In the genomic region with DNA sequence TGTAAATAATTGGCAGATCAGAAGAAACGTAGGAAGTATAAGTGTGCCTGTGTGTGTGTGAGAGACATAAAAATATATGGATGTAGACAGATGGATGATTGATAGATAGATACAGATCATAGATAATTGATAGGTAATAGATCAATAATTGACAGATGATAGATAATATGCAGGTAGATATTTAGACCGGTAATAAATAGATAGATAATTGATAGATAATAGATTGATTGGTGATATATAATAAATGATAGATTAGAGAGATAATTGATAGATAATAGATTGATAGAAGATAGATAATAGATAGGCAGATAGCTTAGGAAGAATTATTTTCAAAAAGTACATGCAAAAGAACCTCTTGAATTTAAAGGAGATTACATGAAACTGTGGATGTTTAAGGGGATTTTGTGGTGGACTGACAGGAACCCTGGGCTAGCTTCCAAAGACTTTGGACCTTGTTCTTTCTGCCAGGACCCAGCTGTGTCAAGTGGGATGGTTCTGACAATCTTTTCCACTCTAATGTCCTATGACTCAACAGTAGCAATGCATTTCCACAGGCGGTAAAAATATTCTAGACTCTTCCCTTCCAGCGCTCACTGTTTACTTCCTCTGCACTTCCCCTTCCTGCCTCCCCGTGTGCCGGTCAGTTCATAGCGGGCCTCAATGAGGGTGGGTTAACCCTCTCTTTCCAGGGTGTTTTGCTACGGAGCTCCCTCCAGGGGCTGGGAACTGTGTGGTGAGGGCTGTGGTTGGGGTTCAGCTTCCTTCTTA, we compare ENCODE assay signal across 12 cellular contexts. TPM values are rescaled to one million over a fixed set of nuclear protein-coding genes. Genes with fewer than 3 reads are reported as not detected.
DNase-seq lines count a peak whose midpoint lies in the region; ATAC-seq, FAIRE-seq and TF ChIP-seq lines count a peak whose summit lies in the region.
"Had no signal": no experiment of that assay in that cellular context is flagged by ENCODE, and none has a peak within 500 bp of the region (broad histone marks: within the 10 kb centered on the region; RNA-seq: fewer than 3 reads in every experiment).

No MANE protein-coding gene starts in this region.

- H3K27me3 ChIP-seq in naive thymus-derived CD4-positive, alpha-beta T cell (ENCODE audit: control insufficient read depth in 2 of 2, insufficient read depth in 2 of 2, low read length in 2 of 2), result no peaks in the 10 kb centered on the region
- H3K27me3 ChIP-seq in tibial nerve, result no peaks in the 10 kb centered on the region

- peak overlapping the region; percentile 11; the same call in 1 of the 3 replicates for H3K4me2 ChIP-seq in A549

- no peak for TF ChIP-seq EP300 in A549 (IDR thresholded peaks at IDR 0.05)
- TF ChIP-seq EP300 in tibial nerve (IDR thresholded peaks at IDR 0.05), result peak in 1 of 2 donors; percentile 29

- H3K4me1 ChIP-seq in A549 (peaks cover 41% of the 10 kb centered on the region), tibial nerve (peaks cover 0 to 6% (median 0%) of the 10 kb centered on the region in 4 donors)
- peaks cover 0 to 55% of the 10 kb centered on the region in 2 donors for H3K4me1 ChIP-seq in naive thymus-derived CD4-positive, alpha-beta T cell (ENCODE audit: control insufficient read depth in 2 of 2, insufficient read depth in 2 of 2, low read length in 2 of 2)

- 0 out of 6 replicates have a peak, but pooled peaks of 1 of the 2 experiments have one; percentile 34 for ATAC-seq in A549
- peak; percentile 50 for ATAC-seq in naive thymus-derived CD4-positive, alpha-beta T cell
- ATAC-seq in GM18868 (IDR thresholded peaks at IDR 0.05; ENCODE audit: unreplicated experiment), result no peak
- ATAC-seq in left colon, result no peak
- ATAC-seq in esophagus mucosa, result no peak

- peaks cover 19 to 85% (median 51%) of the 10 kb centered on the region in 7 donors for H3K4me1 Mint-ChIP-seq in naive thymus-derived CD4-positive, alpha-beta T cell

- no peak for DNase-seq in A549 (ENCODE audit: low read depth in 1 of 2, low spot score in 1 of 2)
- DNase-seq in HCEC 1CT, result peak; percentile 54
- DNase-seq in epithelial cell of prostate (ENCODE audit: low read depth, low spot score), result no peak
- peak in 1 of 9 donors; percentile 12 for DNase-seq in naive thymus-derived CD4-positive, alpha-beta T cell
- DNase-seq in tibial nerve (ENCODE audit: low spot score in 2 of 2), result no peak
- DNase-seq in left colon, result no peak
- DNase-seq: dorsolateral prefrontal cortex, KG1, posterior cingulate gyrus had no signal

- peak overlapping the region; percentile 50 to 85 (median 66) for H3K4me3 Mint-ChIP-seq in naive thymus-derived CD4-positive, alpha-beta T cell

- H3K4me3 ChIP-seq in A549 (no peak overlapping the region), tibial nerve (no peak overlapping the region)
- no peak overlapping the region for H3K4me3 ChIP-seq in naive thymus-derived CD4-positive, alpha-beta T cell (ENCODE audit: low read length)
- H3K4me3 ChIP-seq: dorsolateral prefrontal cortex had no signal

- no peaks in the 10 kb centered on the region for H3K36me3 Mint-ChIP-seq in naive thymus-derived CD4-positive, alpha-beta T cell

- intact Hi-C loops in naive thymus-derived CD4-positive, alpha-beta T cell (cut with micrococcal nuclease), result loop anchor here in 1 of 2 donors (2.0 to 5.0 kb wide), 3 partner anchors 36 to 77 kb away; no protein-coding TSS in a partner anchor
- intact Hi-C loops in left colon (cut with DNase I, micrococcal nuclease), result no loop called here

- no peaks in the 10 kb centered on the region for H3K36me3 ChIP-seq in naive thymus-derived CD4-positive, alpha-beta T cell (ENCODE audit: control insufficient read depth in 2 of 3, insufficient read depth in 3 of 3, low read length in 3 of 3)
- no peaks in the 10 kb centered on the region for H3K36me3 ChIP-seq in tibial nerve

- H3K27me3 Mint-ChIP-seq in naive thymus-derived CD4-positive, alpha-beta T cell, result peaks cover 0 to 3% (median 0%) of the 10 kb centered on the region in 5 donors

- no peak for FAIRE-seq in A549 (lab: Jason Lieb, UNC)

- H3K27ac ChIP-seq in A549 (peak overlapping the region; percentile 21 to 67; a peak in 3 of 6 replicates), epithelial cell of prostate (peak overlapping the region; percentile 49), tibial nerve (peak overlapping the region in 2 of 4 donors; percentile 6 to 43)
- H3K27ac ChIP-seq in naive thymus-derived CD4-positive, alpha-beta T cell (ENCODE audit: low read depth, low read length), result peak overlapping the region; percentile 19

- POLR2A ChIA-PET in A549 (lab: Yijun Ruan, JAX), result no interaction called here
- POLR2A ChIA-PET in naive thymus-derived CD4-positive, alpha-beta T cell (lab: Charles Lee), result interaction anchor here (0.8 to 2.2 kb wide), 2 partner anchors 10 to 134 kb away, joined by 3 to 10 read pairs; no protein-coding TSS in a partner anchor

- TF ChIP-seq CTCF in A549 (IDR thresholded peaks at IDR 0.05) (no peak), tibial nerve (IDR thresholded peaks at IDR 0.05) (no peak)

- no peak for TF ChIP-seq RAD21 in A549 (conservative IDR thresholded peaks at IDR 0.05 in 1 of 2, IDR thresholded peaks at IDR 0.05 in 1 of 2)

- peak overlapping the region; percentile 13 to 94 (median 87) for H3K27ac Mint-ChIP-seq in naive thymus-derived CD4-positive, alpha-beta T cell

- no peaks in the 10 kb centered on the region for H3K9me3 ChIP-seq in A549
- no peaks in the 10 kb centered on the region for H3K9me3 ChIP-seq in naive thymus-derived CD4-positive, alpha-beta T cell (ENCODE audit: control insufficient read depth in 2 of 3, low read length in 3 of 3)
- H3K9me3 ChIP-seq in tibial nerve, result no peaks in the 10 kb centered on the region

- WGBS in A549 (ENCODE audit: missing lambda C conversion rate), result 56% methylated on average over 8 of the region's 8 CpGs
- 33 to 36% methylated on average over 8 of the region's 8 CpGs for WGBS in tibial nerve, 2 donors

- CTCF ChIA-PET in A549 (lab: Yijun Ruan, JAX), result interaction anchor here (1.1 kb wide), 1 partner anchor 19 kb away, joined by 4 read pairs; no protein-coding TSS in a partner anchor
- CTCF ChIA-PET in naive thymus-derived CD4-positive, alpha-beta T cell (lab: Charles Lee), result interaction anchor here (0.7 to 1.0 kb wide), 2 partner anchors 17 to 48 kb away, joined by 3 read pairs; no protein-coding TSS in a partner anchor

- no peak for TF ChIP-seq POLR2A in A549 (IDR thresholded peaks at IDR 0.05; ENCODE audit: low read length)
- no peak for TF ChIP-seq POLR2A in tibial nerve (IDR thresholded peaks at IDR 0.05)

- H3K9me3 Mint-ChIP-seq in naive thymus-derived CD4-positive, alpha-beta T cell, result peaks cover 0 to 2% (median 0%) of the 10 kb centered on the region in 11 donors

TF ChIP-seq in A549, 52 proteins besides CTCF, POLR2A, EP300 and RAD21 (continues in another document):
- TF ChIP-seq FOSL2 (IDR thresholded peaks at IDR 0.05) (no peak), FOSL2 (CRISPR knock-in tag; IDR thresholded peaks at IDR 0.05) (no peak), TFCP2L1 (CRISPR knock-in tag; IDR thresholded peaks at IDR 0.05) (no peak), HEYL (CRISPR knock-in tag; IDR thresholded peaks at IDR 0.05) (no peak), NFE2L2 (conservative IDR thresholded peaks at IDR 0.05; ENCODE audit: low read length) (no peak), HOXA7 (CRISPR knock-in tag; IDR thresholded peaks at IDR 0.05) (no peak), RFX5 (IDR thresholded peaks at IDR 0.05) (no peak), HDAC2 (IDR thresholded peaks at IDR 0.05) (no peak), ZSCAN20 (CRISPR knock-in tag; IDR thresholded peaks at IDR 0.05) (no peak), HOXB13 (CRISPR knock-in tag; IDR thresholded peaks at IDR 0.05; ENCODE audit: low read depth) (no peak), MAZ (IDR thresholded peaks at IDR 0.05; ENCODE audit: borderline replicate concordance, low read depth, low read length) (no peak), SMC3 (IDR thresholded peaks at IDR 0.05) (no peak), BCL3 (IDR thresholded peaks at IDR 0.05) (no peak), NPAS2 (CRISPR knock-in tag; IDR thresholded peaks at IDR 0.05; ENCODE audit: borderline replicate concordance) (no peak), BHLHE40 (IDR thresholded peaks at IDR 0.05; ENCODE audit: low read depth, low read length) (no peak), KDM5A (IDR thresholded peaks at IDR 0.05) (no peak), CBX8 (IDR thresholded peaks at IDR 0.05) (no peak)
- TF ChIP-seq, protein P1, sequence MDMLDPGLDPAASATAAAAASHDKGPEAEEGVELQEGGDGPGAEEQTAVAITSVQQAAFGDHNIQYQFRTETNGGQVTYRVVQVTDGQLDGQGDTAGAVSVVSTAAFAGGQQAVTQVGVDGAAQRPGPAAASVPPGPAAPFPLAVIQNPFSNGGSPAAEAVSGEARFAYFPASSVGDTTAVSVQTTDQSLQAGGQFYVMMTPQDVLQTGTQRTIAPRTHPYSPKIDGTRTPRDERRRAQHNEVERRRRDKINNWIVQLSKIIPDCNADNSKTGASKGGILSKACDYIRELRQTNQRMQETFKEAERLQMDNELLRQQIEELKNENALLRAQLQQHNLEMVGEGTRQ (IDR thresholded peaks at IDR 0.05), result no peak

RNA-seq across cellular contexts. Expression of gene KCNJ15, which starts 39.4 kb away (rescaled TPM):
- polyA plus RNA-seq in A549 (2011; rRNA removed), result 0.19 and 0.30 TPM in 2 replicates
- 0.01 and 0.08 TPM in 2 replicates for polyA plus RNA-seq in A549 (2012; cell fraction: cytosol; rRNA removed)
- polyA plus RNA-seq in A549 (2012; cell fraction: nucleus; rRNA removed), result 0.05 TPM in 1 of 2 replicates, not detected in the other
- polyA plus RNA-seq in A549 (2017; fragmentation: RNase III; extraction: RNeasy Plus Mini Kit Qiagen cat#74134 plus additional on column Dnase treatment), result 0.05 to 0.30 TPM in 2 of 3 replicates, not detected in the other
- 0.29 and 0.54 TPM in 2 replicates for polyA minus RNA-seq in A549 (2011; rRNA and poly(A)+ RNA removed)
- total RNA-seq in naive thymus-derived CD4-positive, alpha-beta T cell, result 1 to 10 TPM in 1 of 5 experiments, under 1 TPM in 3, not detected in 1; 0.16 to 1.1 (median 0.70) TPM
- polyA plus RNA-seq in naive thymus-derived CD4-positive, alpha-beta T cell, result not detected
- 1 to 10 TPM in 1 of 4 donors, under 1 TPM in 3; 0.39 to 2.4 (median 0.43) TPM for total RNA-seq in tibial nerve
- under 1 TPM in 1 of 2 donors, not detected in 1; 0.21 TPM for total RNA-seq in left colon
- 15.5 TPM for total RNA-seq in esophagus mucosa
- total RNA-seq: NCI-H460 had no signal
